ENCODE assay signal across 1 cellular context in the genomic region with DNA sequence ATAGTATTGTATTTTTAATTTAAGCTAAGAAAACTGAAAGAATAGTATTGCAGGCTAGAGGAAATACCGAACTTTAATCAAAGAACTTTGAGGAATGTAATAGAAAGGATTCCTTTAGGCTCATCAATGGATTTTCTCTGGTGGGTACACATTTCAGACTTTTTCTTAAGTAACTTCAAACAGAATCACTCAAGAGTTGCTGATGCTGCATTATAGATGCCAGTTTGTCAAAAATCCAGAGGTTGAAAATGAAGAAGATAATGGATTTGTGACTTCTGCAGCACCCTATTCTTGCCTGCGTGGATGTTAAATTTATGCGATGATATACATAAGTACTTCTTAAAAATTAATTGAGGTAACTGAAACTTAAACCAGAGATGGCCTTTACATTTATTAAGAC.
TF ChIP-seq lines count a peak whose summit lies in the region.

No MANE protein-coding gene starts in this region.

TF ChIP-seq in HepG2, 621 proteins besides CTCF, POLR2A, EP300 and RAD21:
- TF ChIP-seq ARID2 (CRISPR knock-in tag; IDR thresholded peaks at IDR 0.05; ENCODE audit: borderline replicate concordance) (no peak), ONECUT2 (CRISPR knock-in tag; IDR thresholded peaks at IDR 0.05) (no peak), MAFF (IDR thresholded peaks at IDR 0.05; ENCODE audit: low read depth, low read length) (peak; percentile 18; the same call in 1 of the 2 replicates), MAFK (conservative IDR thresholded peaks at IDR 0.05 in 1 of 2, IDR thresholded peaks at IDR 0.05 in 1 of 2; ENCODE audit: low read length in 2 of 2) (peak; percentile 48 to 56; a peak in 3 of 4 replicates), PHF8 (CRISPR knock-in tag; IDR thresholded peaks at IDR 0.05) (no peak), KLF6 (CRISPR knock-in tag; IDR thresholded peaks at IDR 0.05) (no peak)
- TF ChIP-seq, protein P1, sequence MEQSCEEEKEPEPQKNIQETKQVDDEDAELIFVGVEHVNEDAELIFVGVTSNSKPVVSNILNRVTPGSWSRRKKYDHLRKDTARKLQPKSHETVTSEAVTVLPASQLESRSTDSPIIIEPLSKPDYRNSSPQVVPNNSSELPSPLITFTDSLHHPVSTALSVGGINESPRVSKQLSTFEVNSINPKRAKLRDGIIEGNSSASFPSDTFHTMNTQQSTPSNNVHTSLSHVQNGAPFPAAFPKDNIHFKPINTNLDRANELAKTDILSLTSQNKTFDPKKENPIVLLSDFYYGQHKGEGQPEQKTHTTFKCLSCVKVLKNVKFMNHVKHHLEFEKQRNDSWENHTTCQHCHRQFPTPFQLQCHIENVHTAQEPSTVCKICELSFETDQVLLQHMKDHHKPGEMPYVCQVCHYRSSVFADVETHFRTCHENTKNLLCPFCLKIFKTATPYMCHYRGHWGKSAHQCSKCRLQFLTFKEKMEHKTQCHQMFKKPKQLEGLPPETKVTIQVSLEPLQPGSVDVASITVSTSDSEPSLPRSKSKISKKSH (CRISPR knock-in tag; IDR thresholded peaks at IDR 0.05; ENCODE audit: borderline replicate concordance): no peak
- TF ChIP-seq, protein P2, sequence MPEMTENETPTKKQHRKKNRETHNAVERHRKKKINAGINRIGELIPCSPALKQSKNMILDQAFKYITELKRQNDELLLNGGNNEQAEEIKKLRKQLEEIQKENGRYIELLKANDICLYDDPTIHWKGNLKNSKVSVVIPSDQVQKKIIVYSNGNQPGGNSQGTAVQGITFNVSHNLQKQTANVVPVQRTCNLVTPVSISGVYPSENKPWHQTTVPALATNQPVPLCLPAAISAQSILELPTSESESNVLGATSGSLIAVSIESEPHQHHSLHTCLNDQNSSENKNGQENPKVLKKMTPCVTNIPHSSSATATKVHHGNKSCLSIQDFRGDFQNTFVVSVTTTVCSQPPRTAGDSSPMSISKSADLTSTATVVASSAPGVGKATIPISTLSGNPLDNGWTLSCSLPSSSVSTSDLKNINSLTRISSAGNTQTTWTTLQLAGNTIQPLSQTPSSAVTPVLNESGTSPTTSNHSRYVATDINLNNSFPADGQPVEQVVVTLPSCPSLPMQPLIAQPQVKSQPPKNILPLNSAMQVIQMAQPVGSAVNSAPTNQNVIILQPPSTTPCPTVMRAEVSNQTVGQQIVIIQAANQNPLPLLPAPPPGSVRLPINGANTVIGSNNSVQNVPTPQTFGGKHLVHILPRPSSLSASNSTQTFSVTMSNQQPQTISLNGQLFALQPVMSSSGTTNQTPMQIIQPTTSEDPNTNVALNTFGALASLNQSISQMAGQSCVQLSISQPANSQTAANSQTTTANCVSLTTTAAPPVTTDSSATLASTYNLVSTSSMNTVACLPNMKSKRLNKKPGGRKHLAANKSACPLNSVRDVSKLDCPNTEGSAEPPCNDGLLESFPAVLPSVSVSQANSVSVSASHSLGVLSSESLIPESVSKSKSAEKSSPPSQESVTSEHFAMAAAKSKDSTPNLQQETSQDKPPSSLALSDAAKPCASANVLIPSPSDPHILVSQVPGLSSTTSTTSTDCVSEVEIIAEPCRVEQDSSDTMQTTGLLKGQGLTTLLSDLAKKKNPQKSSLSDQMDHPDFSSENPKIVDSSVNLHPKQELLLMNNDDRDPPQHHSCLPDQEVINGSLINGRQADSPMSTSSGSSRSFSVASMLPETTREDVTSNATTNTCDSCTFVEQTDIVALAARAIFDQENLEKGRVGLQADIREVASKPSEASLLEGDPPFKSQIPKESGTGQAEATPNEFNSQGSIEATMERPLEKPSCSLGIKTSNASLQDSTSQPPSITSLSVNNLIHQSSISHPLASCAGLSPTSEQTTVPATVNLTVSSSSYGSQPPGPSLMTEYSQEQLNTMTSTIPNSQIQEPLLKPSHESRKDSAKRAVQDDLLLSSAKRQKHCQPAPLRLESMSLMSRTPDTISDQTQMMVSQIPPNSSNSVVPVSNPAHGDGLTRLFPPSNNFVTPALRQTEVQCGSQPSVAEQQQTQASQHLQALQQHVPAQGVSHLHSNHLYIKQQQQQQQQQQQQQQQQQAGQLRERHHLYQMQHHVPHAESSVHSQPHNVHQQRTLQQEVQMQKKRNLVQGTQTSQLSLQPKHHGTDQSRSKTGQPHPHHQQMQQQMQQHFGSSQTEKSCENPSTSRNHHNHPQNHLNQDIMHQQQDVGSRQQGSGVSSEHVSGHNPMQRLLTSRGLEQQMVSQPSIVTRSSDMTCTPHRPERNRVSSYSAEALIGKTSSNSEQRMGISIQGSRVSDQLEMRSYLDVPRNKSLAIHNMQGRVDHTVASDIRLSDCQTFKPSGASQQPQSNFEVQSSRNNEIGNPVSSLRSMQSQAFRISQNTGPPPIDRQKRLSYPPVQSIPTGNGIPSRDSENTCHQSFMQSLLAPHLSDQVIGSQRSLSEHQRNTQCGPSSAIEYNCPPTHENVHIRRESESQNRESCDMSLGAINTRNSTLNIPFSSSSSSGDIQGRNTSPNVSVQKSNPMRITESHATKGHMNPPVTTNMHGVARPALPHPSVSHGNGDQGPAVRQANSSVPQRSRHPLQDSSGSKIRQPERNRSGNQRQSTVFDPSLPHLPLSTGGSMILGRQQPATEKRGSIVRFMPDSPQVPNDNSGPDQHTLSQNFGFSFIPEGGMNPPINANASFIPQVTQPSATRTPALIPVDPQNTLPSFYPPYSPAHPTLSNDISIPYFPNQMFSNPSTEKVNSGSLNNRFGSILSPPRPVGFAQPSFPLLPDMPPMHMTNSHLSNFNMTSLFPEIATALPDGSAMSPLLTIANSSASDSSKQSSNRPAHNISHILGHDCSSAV (CRISPR knock-in tag; IDR thresholded peaks at IDR 0.05; ENCODE audit: borderline replicate concordance): no peak
TF ChIP-seq in HepG2: peak in this region for 2.
